ENCODE assay signal across 20 cellular contexts in genomic region chr2:163665051-163665450, GRCh38.
DNase-seq lines count a peak whose midpoint lies in the region; ATAC-seq, FAIRE-seq and TF ChIP-seq lines count a peak whose summit lies in the region.
"Had no signal": no experiment of that assay in that cellular context is flagged by ENCODE, and none has a peak within 500 bp of the region (broad histone marks: within the 10 kb centered on the region; RNA-seq: fewer than 3 reads in every experiment).

No MANE protein-coding gene starts in this region.

- peaks cover 14% of the 10 kb centered on the region for H3F3A ChIP-seq in neural progenitor cell (ENCODE audit: low read depth)

- no peak overlapping the region for H2AFZ ChIP-seq in HepG2 (ENCODE audit: low read length)
- no peak overlapping the region for H2AFZ ChIP-seq in neural progenitor cell (replicated peaks)

- BruUV-seq in HepG2 (replicated peaks; lab: Mats Ljungman, UMichigan): no TSS peak

- H3K4me3 Mint-ChIP-seq in neural progenitor cell: no peak overlapping the region
- H3K4me3 Mint-ChIP-seq in CD14-positive monocyte: no peak overlapping the region
- H3K4me3 Mint-ChIP-seq in endothelial cell (ENCODE audit: unreplicated experiment): no peak overlapping the region
- H3K4me3 Mint-ChIP-seq: H9 had no signal

- no peak for DNase-seq in HepG2 (ENCODE audit: low spot score)
- DNase-seq in right lobe of liver: no peak
- no peak for DNase-seq in SJSA1 (ENCODE audit: low read depth in 1 of 2, low spot score in 2 of 2)
- peak; percentile 83 for DNase-seq in neural progenitor cell (ENCODE audit: low spot score)
- no peak for DNase-seq in ovary
- no peak for DNase-seq in CD14-positive monocyte (ENCODE audit: low spot score)
- DNase-seq in endothelial cell (ENCODE audit: low spot score): no peak
- DNase-seq: DMS 273 treated with DMSO at 0.1 percent for 48 hours; DND-41; H9; Kasumi-1; NCI-H1105; NCI-H510A; NCI-H748 treated with DMSO at 0.1 percent for 48 hours; NK-92 treated with Interleukin-12 subunit alpha and Interleukin-12 subunit beta, amount 100 ng/mL, for 24 hours; SHP77 treated with DMSO at 0.1 percent for 48 hours had no signal

- no peak overlapping the region for H3K27ac Mint-ChIP-seq in neural progenitor cell
- H3K27ac Mint-ChIP-seq in CD14-positive monocyte: no peak overlapping the region
- H3K27ac Mint-ChIP-seq in endothelial cell (ENCODE audit: unreplicated experiment): no peak overlapping the region

- TF ChIP-seq EP300 in HepG2 (IDR thresholded peaks at IDR 0.05; ENCODE audit: low read depth in 2 of 2, low read length in 2 of 2) (no peak), HepG2 (CRISPR knock-in tag; IDR thresholded peaks at IDR 0.05; ENCODE audit: borderline replicate concordance) (no peak), ovary (IDR thresholded peaks at IDR 0.05) (no peak)

- no peaks in the 10 kb centered on the region for H3K9me3 ChIP-seq in HepG2 (ENCODE audit: low read length)
- no peaks in the 10 kb centered on the region for H3K9me3 ChIP-seq in right lobe of liver
- H3K9me3 ChIP-seq in SJSA1 (replicated peaks): no peaks in the 10 kb centered on the region
- H3K9me3 ChIP-seq in neural progenitor cell (ENCODE audit: low read depth): no peaks in the 10 kb centered on the region
- no peaks in the 10 kb centered on the region for H3K9me3 ChIP-seq in ovary

- H3K79me2 ChIP-seq in HepG2 (ENCODE audit: insufficient read depth, low read length) (no peaks in the 10 kb centered on the region), neural progenitor cell (ENCODE audit: low read depth) (peaks cover 82% of the 10 kb centered on the region)

- no peak for TF ChIP-seq POLR2A in HepG2 (IDR thresholded peaks at IDR 0.05; ENCODE audit: insufficient read depth in 1 of 2, low read depth in 2 of 2, low read length in 2 of 2)
- TF ChIP-seq POLR2A in right lobe of liver (IDR thresholded peaks at IDR 0.05): no peak
- TF ChIP-seq POLR2A in ovary (IDR thresholded peaks at IDR 0.05): no peak

- intact Hi-C loops in HepG2 (cut with micrococcal nuclease; ENCODE audit: unreplicated experiment) (loop anchor here (5.0 to 10.0 kb wide), 2 partner anchors 52 to 280 kb away; no protein-coding TSS in a partner anchor), right lobe of liver (cut with DNase I) (no loop called here), ovary (cut with DNase I) (no loop called here), CD14-positive monocyte (cut with micrococcal nuclease) (no loop called here)

- no peaks in the 10 kb centered on the region for H3K36me3 ChIP-seq in HepG2 (replicated peaks in 1 of 2; ENCODE audit: control insufficient read depth in 1 of 2, insufficient read depth in 2 of 2, low read length in 2 of 2)
- no peaks in the 10 kb centered on the region for H3K36me3 ChIP-seq in right lobe of liver
- H3K36me3 ChIP-seq in SJSA1: no peaks in the 10 kb centered on the region
- H3K36me3 ChIP-seq in neural progenitor cell: no peaks in the 10 kb centered on the region
- H3K36me3 ChIP-seq in ovary: no peaks in the 10 kb centered on the region
- H3K36me3 ChIP-seq: BLaER1 treated with 17β-estradiol and CSF1 and Interleukin-3, amounts not matched to agents 10 nM and 100 nM had no signal

- H3K9me3 Mint-ChIP-seq in neural progenitor cell: peaks cover 15% of the 10 kb centered on the region
- H3K9me3 Mint-ChIP-seq in CD14-positive monocyte: peaks cover 0 to 13% (median 7%) of the 10 kb centered on the region in 7 donors
- no peaks in the 10 kb centered on the region for H3K9me3 Mint-ChIP-seq in endothelial cell (ENCODE audit: unreplicated experiment)
- H3K9me3 Mint-ChIP-seq: H9 had no signal

- peak overlapping the region; percentile 66 for H3K27ac ChIP-seq in HepG2 (ENCODE audit: extremely low read length, insufficient read depth, low read length)
- no peak overlapping the region for H3K27ac ChIP-seq in right lobe of liver
- H3K27ac ChIP-seq in SJSA1: peak overlapping the region; percentile 85
- H3K27ac ChIP-seq in neural progenitor cell: peak overlapping the region; percentile 92
- no peak overlapping the region for H3K27ac ChIP-seq in ovary
- H3K27ac ChIP-seq: BLaER1 treated with 17β-estradiol and CSF1 and Interleukin-3, amounts not matched to agents 10 nM and 100 nM; HL-60 had no signal

- H3K4me3 ChIP-seq in HepG2 (replicated peaks in 1 of 3; ENCODE audit: insufficient read depth in 1 of 3, low read depth in 2 of 3, low read length in 3 of 3) (no peak overlapping the region), right lobe of liver (no peak overlapping the region), SJSA1 (no peak overlapping the region), neural progenitor cell (peak overlapping the region; percentile 12), ovary (no peak overlapping the region)
- H3K4me3 ChIP-seq: BLaER1 treated with 17β-estradiol and CSF1 and Interleukin-3, amounts not matched to agents 10 nM and 100 nM had no signal

- H3K27me3 ChIP-seq in HepG2 (ENCODE audit: control insufficient read depth in 1 of 2, insufficient read depth in 2 of 2, low read length in 2 of 2) (no peaks in the 10 kb centered on the region), right lobe of liver (no peaks in the 10 kb centered on the region), SJSA1 (replicated peaks) (no peaks in the 10 kb centered on the region), neural progenitor cell (no peaks in the 10 kb centered on the region), ovary (no peaks in the 10 kb centered on the region)
- H3K27me3 ChIP-seq: BLaER1 treated with 17β-estradiol and CSF1 and Interleukin-3, amounts not matched to agents 10 nM and 100 nM had no signal

- 91% methylated on average over 2 of the region's 2 CpGs for WGBS in HepG2 (ENCODE audit: low lambda C conversion rate)
- WGBS in right lobe of liver (ENCODE audit: insufficient coverage, low coverage, low lambda C conversion rate, missing lambda C conversion rate): 84% methylated on average over 2 of the region's 2 CpGs
- 80 to 88% (median 80%) methylated on average over 2 of the region's 2 CpGs for WGBS in ovary, 3 donors

- no peak for FAIRE-seq in HepG2 (lab: Jason Lieb, UNC)
- FAIRE-seq: A204.1 had no signal

- no peaks in the 10 kb centered on the region for H3K27me3 Mint-ChIP-seq in neural progenitor cell (ENCODE audit: insufficient read depth, low read depth)
- peaks cover 0 to 3% (median 0%) of the 10 kb centered on the region in 3 donors for H3K27me3 Mint-ChIP-seq in CD14-positive monocyte (ENCODE audit: low read depth in 3 of 3)
- H3K27me3 Mint-ChIP-seq in endothelial cell (ENCODE audit: unreplicated experiment): peaks cover 2% of the 10 kb centered on the region

- TF ChIP-seq RAD21 in HepG2 (CRISPR knock-in tag; IDR thresholded peaks at IDR 0.05): no peak

- POLR2A ChIA-PET in HepG2 (lab: Yijun Ruan, JAX): no interaction called here

- ATAC-seq in HepG2 (no peak), right lobe of liver (no peak), HG02623 (IDR thresholded peaks at IDR 0.05; ENCODE audit: unreplicated experiment) (no peak)

- peaks cover 43% of the 10 kb centered on the region for H3K4me1 ChIP-seq in HepG2 (ENCODE audit: insufficient read depth, low read length)
- peaks cover 0 to 6% (median 5%) of the 10 kb centered on the region in 4 donors for H3K4me1 ChIP-seq in right lobe of liver
- peaks cover 68% of the 10 kb centered on the region for H3K4me1 ChIP-seq in SJSA1 (replicated peaks)
- H3K4me1 ChIP-seq in neural progenitor cell: peaks cover 36% of the 10 kb centered on the region
- peaks cover 1% of the 10 kb centered on the region for H3K4me1 ChIP-seq in ovary (ENCODE audit: insufficient read depth)

- H3K4me2 ChIP-seq in HepG2 (ENCODE audit: low read depth, low read length): no peak overlapping the region
- H3K4me2 ChIP-seq in neural progenitor cell: peak overlapping the region; percentile 52

- CTCF ChIA-PET in HepG2 (lab: Yijun Ruan, JAX; ENCODE audit: low intra/inter-chr PET ratio, low total read pairs): no interaction called here

- in situ Hi-C loops in HepG2 (cut with HindIII; ENCODE audit: extremely low pct_ligation_motif_present, low pct_unique_long_range_greater_than_20kb): no loop called here

- H4K20me1 ChIP-seq in HepG2 (ENCODE audit: insufficient read depth, low read length) (no peaks in the 10 kb centered on the region), neural progenitor cell (ENCODE audit: low read depth) (no peaks in the 10 kb centered on the region)
- H4K20me1 ChIP-seq: BLaER1 treated with 17β-estradiol and CSF1 and Interleukin-3, amounts not matched to agents 10 nM and 100 nM had no signal

- H3K9ac ChIP-seq in HepG2 (ENCODE audit: insufficient read depth, low read depth, low read length) (no peak overlapping the region), neural progenitor cell (no peak overlapping the region)
- H3K9ac ChIP-seq: BLaER1 treated with 17β-estradiol and CSF1 and Interleukin-3, amounts not matched to agents 10 nM and 100 nM had no signal

- peaks cover 35% of the 10 kb centered on the region for H3K36me3 Mint-ChIP-seq in neural progenitor cell
- no peaks in the 10 kb centered on the region for H3K36me3 Mint-ChIP-seq in CD14-positive monocyte
- no peaks in the 10 kb centered on the region for H3K36me3 Mint-ChIP-seq in endothelial cell (ENCODE audit: low read depth, unreplicated experiment)

- TF ChIP-seq CTCF in HepG2 (CRISPR knock-in tag; IDR thresholded peaks at IDR 0.05) (no peak), right lobe of liver (IDR thresholded peaks at IDR 0.05) (no peak), neural progenitor cell (IDR thresholded peaks at IDR 0.05) (peak; percentile 4), ovary (IDR thresholded peaks at IDR 0.05) (no peak), CD14-positive monocyte (IDR thresholded peaks at IDR 0.05) (no peak), endothelial cell (IDR thresholded peaks at IDR 0.05; ENCODE audit: unreplicated experiment) (no peak)

- H3K4me1 Mint-ChIP-seq in neural progenitor cell (peaks cover 18% of the 10 kb centered on the region), CD14-positive monocyte (no peaks in the 10 kb centered on the region), endothelial cell (ENCODE audit: unreplicated experiment) (no peaks in the 10 kb centered on the region)

Comparison
In these comparisons a context has a peak if more than half of its experiments do, and no peak if none do; other contexts are left out.
1. H3K27ac ChIP-seq: peak in HepG2 (single experiment), SJSA1 (single experiment) and neural progenitor cell (single experiment); none in right lobe of liver (0 of 3) and ovary (0 of 2).